Comparison of ENCODE assay signal across 12 cellular contexts in the genomic region with DNA sequence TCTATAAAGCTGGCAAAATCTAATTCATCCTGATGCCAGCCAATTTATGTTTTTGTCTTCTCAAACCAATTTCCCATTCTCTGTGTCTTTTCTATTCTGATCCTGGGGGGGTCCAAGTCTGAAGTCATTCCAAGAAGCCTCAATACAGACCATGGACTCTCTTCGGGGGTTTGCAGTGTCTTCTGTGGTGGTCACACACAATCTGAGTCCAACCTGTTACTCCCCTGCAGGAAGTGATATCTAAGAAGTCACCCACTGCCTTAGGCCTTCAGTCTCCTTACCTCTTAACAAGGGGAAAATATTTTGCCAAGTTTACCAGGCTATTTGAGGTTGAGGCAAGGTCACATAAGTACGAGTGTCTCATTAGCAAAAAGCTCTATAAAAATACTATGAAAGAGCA. TPM values are rescaled to one million over a fixed set of nuclear protein-coding genes. Genes with fewer than 3 reads are reported as not detected.
DNase-seq lines count a peak whose midpoint lies in the region; TF ChIP-seq lines count a peak whose summit lies in the region.
"Had no signal": no experiment of that assay in that cellular context is flagged by ENCODE, and none has a peak within 500 bp of the region (broad histone marks: within the 10 kb centered on the region; RNA-seq: fewer than 3 reads in every experiment).

No MANE protein-coding gene starts in this region.

- 100% methylated on average over 1 of the region's 2 CpGs for WGBS in mesenchymal stem cell
- no CpG with 5 or more reads among the region's 2 CpGs for WGBS in neuronal stem cell (ENCODE audit: extremely low coverage in 2 of 2, insufficient read length in 2 of 2, insufficient replicate concordance in 1 of 2), 2 donors

- H3K18ac ChIP-seq in mesenchymal stem cell (ENCODE audit: low read depth in 1 of 2, low read length in 2 of 2): no peak overlapping the region
- no peak overlapping the region for H3K18ac ChIP-seq in neuronal stem cell (ENCODE audit: low read length)

- no peak overlapping the region for H2BK120ac ChIP-seq in mesenchymal stem cell (ENCODE audit: low read depth, low read length)
- no peak overlapping the region for H2BK120ac ChIP-seq in neuronal stem cell (ENCODE audit: low read depth, low read length)

- H2AFZ ChIP-seq in ACC112 (ENCODE audit: low read length, unreplicated experiment) (no peak overlapping the region), mesenchymal stem cell (ENCODE audit: low read depth, low read length) (no peak overlapping the region), neuronal stem cell (ENCODE audit: low read length) (no peak overlapping the region)

- peak overlapping the region; percentile 98 for H3K9ac ChIP-seq in mesenchymal stem cell (ENCODE audit: low read length)
- H3K9ac ChIP-seq in neuronal stem cell (ENCODE audit: low read depth, low read length, poor library complexity): no peak overlapping the region

- H3K9me3 Mint-ChIP-seq in activated naive CD8-positive, alpha-beta T cell treated with anti-CD3 and anti-CD28 coated beads for 36 hours: no peaks in the 10 kb centered on the region

- H2BK15ac ChIP-seq in mesenchymal stem cell (ENCODE audit: low read depth, poor library complexity, severe bottlenecking): no peak overlapping the region
- H2BK15ac ChIP-seq in neuronal stem cell (ENCODE audit: low read length): no peak overlapping the region

- POLR2A ChIA-PET in HEK293 (lab: Yijun Ruan, JAX): no interaction called here

- peaks cover 64% of the 10 kb centered on the region for H3K79me2 ChIP-seq in ACC112 (ENCODE audit: control insufficient read depth, insufficient read depth, low read length, unreplicated experiment)

- H3K4me1 Mint-ChIP-seq in activated naive CD8-positive, alpha-beta T cell treated with anti-CD3 and anti-CD28 coated beads for 36 hours: peaks cover 59% of the 10 kb centered on the region

- no peaks in the 10 kb centered on the region for H3K27me3 Mint-ChIP-seq in activated naive CD8-positive, alpha-beta T cell treated with anti-CD3 and anti-CD28 coated beads for 36 hours

- H3K36me3 ChIP-seq in ACC112 (ENCODE audit: insufficient read depth, low read length) (no peaks in the 10 kb centered on the region), HEK293 (ENCODE audit: control insufficient read depth in 2 of 2, insufficient read depth in 1 of 2, low read length in 2 of 2) (no peaks in the 10 kb centered on the region), mesenchymal stem cell (ENCODE audit: control insufficient read depth in 1 of 2, insufficient read depth in 2 of 2, low read depth in 1 of 2, low read length in 2 of 2) (peaks cover 0 to 12% of the 10 kb centered on the region in 2 experiments), neuronal stem cell (replicated peaks in 1 of 2; ENCODE audit: control insufficient read depth in 2 of 2, insufficient read depth in 2 of 2, low read length in 2 of 2) (peaks cover 0 to 30% of the 10 kb centered on the region in 2 donors)
- H3K36me3 ChIP-seq: pancreas had no signal

- peak overlapping the region; percentile 98 for H3K4me3 Mint-ChIP-seq in activated naive CD8-positive, alpha-beta T cell treated with anti-CD3 and anti-CD28 coated beads for 36 hours

- H4K91ac ChIP-seq in mesenchymal stem cell (ENCODE audit: low read length) (no peak overlapping the region), neuronal stem cell (ENCODE audit: low read depth, low read length, poor library complexity) (no peak overlapping the region)

- CTCF ChIA-PET in HEK293 (lab: Yijun Ruan, JAX): interaction anchor here (0.7 to 1.5 kb wide), 2 partner anchors 8 to 80 kb away, joined by 4 to 6 read pairs; no protein-coding TSS in a partner anchor

- H3K4ac ChIP-seq in mesenchymal stem cell (ENCODE audit: low read depth in 1 of 2, low read length in 2 of 2) (no peak overlapping the region), neuronal stem cell (ENCODE audit: low read length) (no peak overlapping the region)

- no peak overlapping the region for H4K8ac ChIP-seq in mesenchymal stem cell (ENCODE audit: low read length)
- H4K8ac ChIP-seq in neuronal stem cell (ENCODE audit: low read depth, low read length): no peak overlapping the region

- TF ChIP-seq CTCF in HEK293 (tag by site-specific recombination; IDR thresholded peaks at IDR 0.05): no peak

- H3K4me2 ChIP-seq in mesenchymal stem cell (ENCODE audit: low read length, poor library complexity, severe bottlenecking) (no peak overlapping the region), neuronal stem cell (ENCODE audit: insufficient read depth, low read length, poor library complexity, severe bottlenecking) (no peak overlapping the region)

- H2AK5ac ChIP-seq in mesenchymal stem cell (ENCODE audit: low read length, severe bottlenecking) (no peak overlapping the region), neuronal stem cell (ENCODE audit: low read depth, low read length) (no peak overlapping the region)

- H3K27me3 ChIP-seq in ACC112 (ENCODE audit: insufficient read depth, low read length) (no peaks in the 10 kb centered on the region), mesenchymal stem cell (ENCODE audit: control insufficient read depth in 1 of 2, insufficient read depth in 1 of 2, low read length in 2 of 2) (no peaks in the 10 kb centered on the region), neuronal stem cell (ENCODE audit: control insufficient read depth in 3 of 3, insufficient read depth in 3 of 3, low read depth in 1 of 3, low read length in 3 of 3) (no peaks in the 10 kb centered on the region)
- H3K27me3 ChIP-seq: pancreas had no signal

- no peak overlapping the region for H3K14ac ChIP-seq in mesenchymal stem cell (ENCODE audit: low read length in 2 of 2)
- no peak overlapping the region for H3K14ac ChIP-seq in neuronal stem cell (ENCODE audit: low read length)

- H3K4me1 ChIP-seq in ACC112 (ENCODE audit: control insufficient read depth, insufficient read depth, low read length, unreplicated experiment): peaks cover 45% of the 10 kb centered on the region
- H3K4me1 ChIP-seq in HEK293 (ENCODE audit: control insufficient read depth, insufficient read depth, low read length): peaks cover 44% of the 10 kb centered on the region
- H3K4me1 ChIP-seq in mesenchymal stem cell (ENCODE audit: control insufficient read depth, insufficient read depth, low read depth, low read length): peaks cover 14% of the 10 kb centered on the region
- H3K4me1 ChIP-seq in neuronal stem cell (ENCODE audit: control insufficient read depth in 2 of 2, insufficient read depth in 1 of 2, low read depth in 1 of 2, low read length in 2 of 2): peaks cover 17 to 30% of the 10 kb centered on the region in 2 donors

- DNase-seq in activated naive CD8-positive, alpha-beta T cell treated with anti-CD3 and anti-CD28 coated beads for 36 hours: no peak
- DNase-seq in mesenchymal stem cell (no peak), neuronal stem cell (ENCODE audit: low spot score) (no peak), GOT3 (lab: John Stamatoyannopoulos, UW) (no peak), COR-L47 (lab: John Stamatoyannopoulos, UW) (no peak), putamen (ENCODE audit: low spot score) (no peak)
- DNase-seq: NCI-H446, pancreas had no signal

- H2BK5ac ChIP-seq in mesenchymal stem cell (ENCODE audit: low read depth, low read length, poor library complexity, severe bottlenecking): no peak overlapping the region
- H2BK5ac ChIP-seq in neuronal stem cell (ENCODE audit: low read length): no peak overlapping the region

- peak overlapping the region; percentile 37 for H3K27ac Mint-ChIP-seq in activated naive CD8-positive, alpha-beta T cell treated with anti-CD3 and anti-CD28 coated beads for 36 hours

- H3K23ac ChIP-seq in mesenchymal stem cell (ENCODE audit: low read length in 2 of 2): no peak overlapping the region
- no peak overlapping the region for H3K23ac ChIP-seq in neuronal stem cell (ENCODE audit: low read depth, low read length, poor library complexity)

- H3K4me3 ChIP-seq in ACC112 (ENCODE audit: low read depth, low read length) (peak overlapping the region; percentile 83), HEK293 (ENCODE audit: low read depth, low read length) (no peak overlapping the region), mesenchymal stem cell (ENCODE audit: insufficient read depth in 1 of 2, low read depth in 1 of 2, low read length in 2 of 2) (no peak overlapping the region), neuronal stem cell (ENCODE audit: low read length in 2 of 2) (peak overlapping the region in 1 of 2 donors; percentile 89)

- H3K9me3 ChIP-seq in HEK293 (ENCODE audit: control insufficient read depth, insufficient read depth, low read depth, low read length) (no peaks in the 10 kb centered on the region), mesenchymal stem cell (ENCODE audit: control insufficient read depth, low read length) (no peaks in the 10 kb centered on the region), neuronal stem cell (replicated peaks in 1 of 2; ENCODE audit: control insufficient read depth in 2 of 2, insufficient read depth in 1 of 2, low read depth in 1 of 2, low read length in 2 of 2) (no peaks in the 10 kb centered on the region)
- H3K9me3 ChIP-seq: pancreas had no signal

- H3K36me3 Mint-ChIP-seq in activated naive CD8-positive, alpha-beta T cell treated with anti-CD3 and anti-CD28 coated beads for 36 hours: peaks cover 27% of the 10 kb centered on the region

- H2BK12ac ChIP-seq in mesenchymal stem cell (ENCODE audit: low read length in 2 of 2): no peak overlapping the region
- no peak overlapping the region for H2BK12ac ChIP-seq in neuronal stem cell (ENCODE audit: low read length)

- H3K27ac ChIP-seq in ACC112 (ENCODE audit: low read depth, low read length) (no peak overlapping the region), HEK293 (ENCODE audit: extremely low read depth, low read depth, low read length) (no peak overlapping the region), mesenchymal stem cell (ENCODE audit: low read length, poor library complexity, severe bottlenecking) (no peak overlapping the region), neuronal stem cell (replicated peaks; ENCODE audit: low read length) (no peak overlapping the region)
- H3K27ac ChIP-seq: C4-2B had no signal

- H3K79me1 ChIP-seq in mesenchymal stem cell (replicated peaks; ENCODE audit: low read length, poor library complexity, severe bottlenecking): peaks cover 22% of the 10 kb centered on the region
- H3K79me1 ChIP-seq in neuronal stem cell (ENCODE audit: low read depth, low read length): no peaks in the 10 kb centered on the region

RNA-seq across cellular contexts. Expression of gene TRIM26, which starts 1.9 kb away (rescaled TPM):
- 10 to 100 TPM; 68.6 to 70.2 TPM for total RNA-seq in activated naive CD8-positive, alpha-beta T cell treated with anti-CD3 and anti-CD28 coated beads for 36 hours
- 24.2 TPM for polyA plus RNA-seq in mesenchymal stem cell (2013, experiment 1 of 2)
- polyA plus RNA-seq in mesenchymal stem cell (2013, experiment 2 of 2): 24.0 TPM
- 8.7 TPM for polyA plus RNA-seq in neuronal stem cell (2013, experiment 1 of 2)
- polyA plus RNA-seq in neuronal stem cell (2013, experiment 2 of 2): 8.4 TPM

RNA-seq across cellular contexts. Expression of gene TRIM15, which starts 48.0 kb away (rescaled TPM):
- total RNA-seq in activated naive CD8-positive, alpha-beta T cell treated with anti-CD3 and anti-CD28 coated beads for 36 hours: under 1 TPM in 1 of 2 experiments, not detected in 1; 0.29 TPM
- polyA plus RNA-seq in mesenchymal stem cell (2013, experiment 1 of 2): not detected
- not detected for polyA plus RNA-seq in mesenchymal stem cell (2013, experiment 2 of 2)
- polyA plus RNA-seq in neuronal stem cell (2013, experiment 1 of 2): 0.07 TPM
- polyA plus RNA-seq in neuronal stem cell (2013, experiment 2 of 2): 0.04 TPM
- total RNA-seq: SK-MEL-5 had no signal

RNA-seq across cellular contexts. Expression of gene TRIM10, which starts 50.3 kb away (rescaled TPM):
- total RNA-seq in activated naive CD8-positive, alpha-beta T cell treated with anti-CD3 and anti-CD28 coated beads for 36 hours: not detected
- polyA plus RNA-seq in mesenchymal stem cell (2013, experiment 1 of 2): not detected
- polyA plus RNA-seq in mesenchymal stem cell (2013, experiment 2 of 2): not detected
- polyA plus RNA-seq in neuronal stem cell (2013, experiment 1 of 2): not detected
- not detected for polyA plus RNA-seq in neuronal stem cell (2013, experiment 2 of 2)
- total RNA-seq: SK-MEL-5 had no signal
